In the genomic region with DNA sequence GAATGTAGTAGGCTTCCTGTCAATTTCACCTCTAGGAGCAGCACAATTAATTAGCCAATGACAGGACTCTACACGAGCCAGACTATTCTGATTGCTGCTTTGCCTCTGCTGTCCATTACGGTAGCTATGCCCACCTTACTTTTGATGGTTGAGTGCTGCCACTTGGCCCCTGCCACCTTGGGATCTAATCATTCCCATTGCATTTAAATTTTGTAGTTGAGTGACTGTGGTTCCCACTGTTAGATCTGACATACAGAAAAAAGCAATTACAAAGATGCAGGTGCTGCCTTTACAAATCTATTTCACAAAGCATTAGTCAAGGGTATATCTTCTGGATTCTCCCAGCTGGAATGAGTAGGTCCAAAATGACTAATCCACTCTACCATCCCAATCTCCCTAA, we compare ENCODE assay signal across 3 cellular contexts.
"Had no signal": no experiment of that assay in that cellular context is flagged by ENCODE, and none has a peak within 500 bp of the region (broad histone marks: within the 10 kb centered on the region; RNA-seq: fewer than 3 reads in every experiment).

No MANE protein-coding gene starts in this region.

- ATAC-seq: GM12878 had no signal

- H3K4me3 ChIP-seq: GM12878 had no signal

- DNase-seq: GDM1, GF-D8 had no signal
